In the genomic region with DNA sequence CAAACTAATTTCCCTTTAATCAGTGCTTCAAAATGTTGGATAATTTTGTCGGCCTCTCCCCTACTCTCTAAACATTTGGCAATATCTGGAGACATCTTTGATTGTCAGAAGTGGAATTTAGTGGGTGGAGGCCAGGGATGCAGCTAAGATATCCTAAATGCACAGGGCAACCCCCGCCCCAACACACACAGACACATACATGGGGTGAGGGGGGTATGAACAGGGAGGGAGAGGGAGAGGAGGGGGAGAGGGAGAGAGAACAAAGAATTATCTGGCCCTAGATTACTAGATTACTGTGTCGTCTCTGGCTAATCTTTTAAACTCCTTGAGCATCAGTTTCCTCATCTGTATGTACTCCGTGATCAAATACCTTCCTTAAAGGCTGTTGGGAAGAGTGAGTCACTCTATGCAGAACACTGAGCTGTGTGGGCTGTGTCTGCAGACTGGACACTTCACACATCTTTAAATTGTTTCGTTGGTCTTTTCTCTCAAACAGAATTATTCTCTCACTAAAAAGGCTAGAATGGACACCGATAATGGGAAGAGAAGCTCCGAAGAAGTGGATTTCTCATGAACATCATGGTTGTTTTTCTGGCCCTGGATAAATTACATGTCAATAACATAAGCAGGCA, we compare ENCODE assay signal across 9 cellular contexts. TPM values are rescaled to one million over a fixed set of nuclear protein-coding genes. Genes with fewer than 3 reads are reported as not detected.
DNase-seq lines count a peak whose midpoint lies in the region; ATAC-seq lines count a peak whose summit lies in the region.
"Had no signal": no experiment of that assay in that cellular context is flagged by ENCODE, and none has a peak within 500 bp of the region (broad histone marks: within the 10 kb centered on the region; RNA-seq: fewer than 3 reads in every experiment).

No MANE protein-coding gene starts in this region.

- H3K9ac ChIP-seq in ES-I3 (ENCODE audit: low read depth, low read length): peak overlapping the region; percentile 18; the same call in 1 of the 2 replicates

- peak overlapping the region; percentile 93 to 98 (median 98) for H3K4me3 Mint-ChIP-seq in T-cell

- peaks cover 77 to 85% (median 78%) of the 10 kb centered on the region in 3 donors for H3K4me1 Mint-ChIP-seq in T-cell

- peak overlapping the region; percentile 99 for H3K27ac Mint-ChIP-seq in T-cell

- peaks cover 33% of the 10 kb centered on the region for H3K36me3 Mint-ChIP-seq in T-cell

- 0 out of 2 replicates have a peak, but pooled peaks cover 2% of the 10 kb centered on the region for H3K36me3 ChIP-seq in ES-I3 (ENCODE audit: insufficient read depth, low read length)

- ATAC-seq in T-cell (replicated peaks in 1 of 4) (no peak), esophagus mucosa (peak; percentile 55)
- ATAC-seq: HCT116 had no signal

- POLR2A ChIA-PET in T-cell (lab: Charles Lee): interaction anchor here (0.5 to 2.1 kb wide), 3 partner anchors 25 to 52 kb away, joined by 3 to 6 read pairs (median 4); no protein-coding TSS in a partner anchor

- peaks cover 16% of the 10 kb centered on the region for H3K4me1 ChIP-seq in ES-I3 (ENCODE audit: insufficient read depth, low read length)

- no peaks in the 10 kb centered on the region for H3K27me3 Mint-ChIP-seq in T-cell

- H3K9me3 Mint-ChIP-seq in T-cell: no peaks in the 10 kb centered on the region

- no peaks in the 10 kb centered on the region for H3K9me3 ChIP-seq in ES-I3 (ENCODE audit: control insufficient read depth, insufficient read depth, low read length)

- DNase-seq in T-cell: no peak
- DNase-seq in renal cortical epithelial cell (ENCODE audit: low read depth): peak; percentile 71
- DNase-seq in NOMO-1 treated with dmso at 0.1 percent for 144 hours (lab: John Stamatoyannopoulos, UW; ENCODE audit: unreplicated experiment): no peak
- DNase-seq in iPS-NIHi7 (ENCODE audit: extremely low spot score): no peak
- DNase-seq in DMS 273 (lab: John Stamatoyannopoulos, UW; ENCODE audit: unreplicated experiment): no peak
- DNase-seq in NCI-H1694 (lab: John Stamatoyannopoulos, UW): no peak

- CTCF ChIA-PET in T-cell (lab: Charles Lee): interaction anchor here in 1 of 2 donors (1.0 to 1.5 kb wide), 3 partner anchors 36 to 526 kb away, joined by 3 to 7 read pairs (median 3); no protein-coding TSS in a partner anchor

RNA-seq across cellular contexts. Expression of a gene that starts 2.9 kb away (rescaled TPM):
- 100 to 1,000 TPM; 114 to 139 (median 123) TPM for total RNA-seq in T-cell
- 67.0 TPM for total RNA-seq in esophagus mucosa
- total RNA-seq in renal cortical epithelial cell: 81.3 and 82.4 TPM in 2 replicates

RNA-seq across cellular contexts. Expression of a gene that starts 52.9 kb away (rescaled TPM):
- 10 to 100 TPM; 45.8 to 52.5 (median 50.7) TPM for total RNA-seq in T-cell
- total RNA-seq in esophagus mucosa: 50.0 TPM
- 37.0 and 39.4 TPM in 2 replicates for total RNA-seq in renal cortical epithelial cell
